26 cellular contexts compared by ENCODE assay signal in genomic region chrX:39043838-39044550, GRCh38.
"Had no signal": no experiment of that assay in that cellular context is flagged by ENCODE, and none has a peak within 500 bp of the region (broad histone marks: within the 10 kb centered on the region; RNA-seq: fewer than 3 reads in every experiment).

No MANE protein-coding gene starts in this region.

- H3K4me1 ChIP-seq: ascending aorta, Peyer's patch, SJSA1 had no signal

- DNase-seq: activated CD4-positive, alpha-beta T cell treated with anti-CD3 and anti-CD28 coated beads for 36 hours; activated CD4-positive, alpha-beta T cell treated with anti-CD3 and anti-CD28 coated beads, Interleukin-2, amount 10 ng/mL, durations not matched to agents 7 days and 5 days; activated CD4-positive, alpha-beta T cell treated with anti-CD3 and anti-CD28 coated beads, Interleukin-2, amount 50 U/mL, for 48 hours; activated CD8-positive, alpha-beta T cell treated with anti-CD3 and anti-CD28 coated beads, Interleukin-2, amount 10 ng/mL, durations not matched to agents 7 days and 5 days; activated gamma-delta T cell; activated naive CD4-positive, alpha-beta T cell treated with Interleukin-2 at 50 U/mL for 16 hours; activated naive CD8-positive, alpha-beta T cell treated with anti-CD3 and anti-CD28 coated beads, Interleukin-2, amount 10 ng/mL, durations not matched to agents 7 days and 5 days; activated T-cell treated with anti-CD3 and anti-CD28 coated beads, Interleukin-2, amount 50 U/mL, for 24 hours; amygdala; MM.1S; MV-4-11; NCI-H1092; NCI-H1436 treated with DMSO at 0.1 percent for 48 hours; NCI-H1694 treated with DMSO at 0.1 percent for 48 hours; NCI-H2029; NCI-H345; NCI-H524 treated with DMSO at 0.1 percent for 48 hours; PC-3; Peyer's patch; RPMI8226; SHP77 treated with DMSO at 0.1 percent for 48 hours; SK-N-SH had no signal

- H3K27ac ChIP-seq: ascending aorta, KMS-11, SJSA1 had no signal

- H3K9ac ChIP-seq: KMS-11, SK-N-SH had no signal

- H3K4me3 ChIP-seq: ascending aorta, Peyer's patch, SJSA1 had no signal

- H3K4me2 ChIP-seq: KMS-11, SK-N-SH had no signal

- H3K36me3 ChIP-seq: ascending aorta, Peyer's patch, SJSA1 had no signal

- ATAC-seq: activated CD4-positive, alpha-beta T cell treated with anti-CD3 and anti-CD28 coated beads for 36 hours; activated CD8-positive, alpha-beta T cell treated with anti-CD3 and anti-CD28 coated beads, Interleukin-2, amount 10 ng/mL, durations not matched to agents 7 days and 5 days; PC-3 had no signal

- H3K27me3 ChIP-seq: ascending aorta, Peyer's patch, SJSA1 had no signal

- H3K9me3 ChIP-seq: ascending aorta, Peyer's patch, SJSA1, SK-N-SH had no signal

- FAIRE-seq: TTC549 had no signal
